Comparison of ENCODE assay signal across 1 cellular context in the genomic region with DNA sequence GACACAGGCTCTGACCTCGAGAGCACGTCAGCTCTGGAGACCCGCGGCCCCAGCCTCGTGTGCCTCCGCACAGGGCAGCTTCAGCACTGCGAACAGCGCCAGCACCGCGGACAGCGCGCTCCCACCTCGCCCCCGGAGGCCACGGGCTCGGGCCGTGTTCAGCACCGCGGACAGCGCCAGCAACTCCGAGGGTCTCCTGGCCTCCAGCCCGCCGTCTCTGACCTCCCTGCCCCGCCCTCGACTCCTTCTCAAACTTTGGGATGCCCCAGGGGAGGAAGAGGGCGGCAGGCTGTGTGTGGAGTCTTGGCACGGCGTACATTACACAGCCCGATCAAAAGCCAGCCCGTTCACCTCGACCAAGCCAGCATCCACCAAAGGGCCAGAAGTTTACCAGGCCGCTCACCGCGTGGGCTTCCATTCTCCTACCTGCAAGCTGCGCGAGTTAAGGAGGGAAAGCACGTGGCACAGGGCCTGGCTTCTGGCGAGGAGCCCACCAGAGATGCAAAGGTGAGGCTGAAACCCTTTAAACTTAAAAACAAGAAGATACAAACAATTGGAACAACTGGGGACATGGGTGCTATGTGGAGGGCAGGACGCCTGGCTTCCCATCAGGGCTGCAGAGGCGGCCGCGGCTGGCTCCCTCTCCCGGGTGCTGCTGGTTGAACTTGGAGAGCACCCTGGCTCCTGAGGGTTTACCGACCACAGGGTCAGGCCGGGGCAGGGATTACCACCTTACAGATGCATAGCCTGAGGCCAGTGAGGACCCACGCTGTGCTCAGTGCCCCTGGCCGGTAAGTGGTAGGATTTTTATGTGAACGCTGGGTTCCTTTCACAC.
TF ChIP-seq lines count a peak whose summit lies in the region.

No MANE protein-coding gene starts in this region.

TF ChIP-seq in A549, 52 proteins besides CTCF, POLR2A, EP300 and RAD21 (continued from another document):
- TF ChIP-seq, protein P1, sequence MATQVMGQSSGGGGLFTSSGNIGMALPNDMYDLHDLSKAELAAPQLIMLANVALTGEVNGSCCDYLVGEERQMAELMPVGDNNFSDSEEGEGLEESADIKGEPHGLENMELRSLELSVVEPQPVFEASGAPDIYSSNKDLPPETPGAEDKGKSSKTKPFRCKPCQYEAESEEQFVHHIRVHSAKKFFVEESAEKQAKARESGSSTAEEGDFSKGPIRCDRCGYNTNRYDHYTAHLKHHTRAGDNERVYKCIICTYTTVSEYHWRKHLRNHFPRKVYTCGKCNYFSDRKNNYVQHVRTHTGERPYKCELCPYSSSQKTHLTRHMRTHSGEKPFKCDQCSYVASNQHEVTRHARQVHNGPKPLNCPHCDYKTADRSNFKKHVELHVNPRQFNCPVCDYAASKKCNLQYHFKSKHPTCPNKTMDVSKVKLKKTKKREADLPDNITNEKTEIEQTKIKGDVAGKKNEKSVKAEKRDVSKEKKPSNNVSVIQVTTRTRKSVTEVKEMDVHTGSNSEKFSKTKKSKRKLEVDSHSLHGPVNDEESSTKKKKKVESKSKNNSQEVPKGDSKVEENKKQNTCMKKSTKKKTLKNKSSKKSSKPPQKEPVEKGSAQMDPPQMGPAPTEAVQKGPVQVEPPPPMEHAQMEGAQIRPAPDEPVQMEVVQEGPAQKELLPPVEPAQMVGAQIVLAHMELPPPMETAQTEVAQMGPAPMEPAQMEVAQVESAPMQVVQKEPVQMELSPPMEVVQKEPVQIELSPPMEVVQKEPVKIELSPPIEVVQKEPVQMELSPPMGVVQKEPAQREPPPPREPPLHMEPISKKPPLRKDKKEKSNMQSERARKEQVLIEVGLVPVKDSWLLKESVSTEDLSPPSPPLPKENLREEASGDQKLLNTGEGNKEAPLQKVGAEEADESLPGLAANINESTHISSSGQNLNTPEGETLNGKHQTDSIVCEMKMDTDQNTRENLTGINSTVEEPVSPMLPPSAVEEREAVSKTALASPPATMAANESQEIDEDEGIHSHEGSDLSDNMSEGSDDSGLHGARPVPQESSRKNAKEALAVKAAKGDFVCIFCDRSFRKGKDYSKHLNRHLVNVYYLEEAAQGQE (IDR thresholded peaks at IDR 0.05), result peak; percentile 99
- TF ChIP-seq NFE2L2 (conservative IDR thresholded peaks at IDR 0.05; ENCODE audit: low read length) (no peak), EHMT2 (IDR thresholded peaks at IDR 0.05; ENCODE audit: low read depth) (peak; percentile 95), HOXB5 (CRISPR knock-in tag; IDR thresholded peaks at IDR 0.05) (peak; percentile 95), CBX2 (IDR thresholded peaks at IDR 0.05; ENCODE audit: borderline replicate concordance, low read depth) (no peak), HOXB13 (CRISPR knock-in tag; IDR thresholded peaks at IDR 0.05; ENCODE audit: low read depth) (peak; percentile 75), CEBPB (IDR thresholded peaks at IDR 0.05) (no peak), CHD2 (IDR thresholded peaks at IDR 0.05; ENCODE audit: low read length, partially characterized antibody) (no peak), RARB (CRISPR knock-in tag; IDR thresholded peaks at IDR 0.05) (no peak), KDM5A (IDR thresholded peaks at IDR 0.05) (no peak), BHLHE40 (IDR thresholded peaks at IDR 0.05; ENCODE audit: low read depth, low read length) (no peak), PHF8 (IDR thresholded peaks at IDR 0.05; ENCODE audit: borderline replicate concordance, low read depth) (no peak), ZNF302 (CRISPR knock-in tag; IDR thresholded peaks at IDR 0.05) (peak; percentile 69; the same call in 1 of the 2 replicates), FOXS1 (CRISPR knock-in tag; IDR thresholded peaks at IDR 0.05) (peak; percentile 93), JUN (IDR thresholded peaks at IDR 0.05) (no peak), CHD4 (IDR thresholded peaks at IDR 0.05; ENCODE audit: borderline replicate concordance) (no peak), TFCP2L1 (CRISPR knock-in tag; IDR thresholded peaks at IDR 0.05) (0 out of 2 replicates have a peak, but pooled peaks have one; percentile 58), SMC3 (IDR thresholded peaks at IDR 0.05) (no peak)
- TF ChIP-seq, protein P2, sequence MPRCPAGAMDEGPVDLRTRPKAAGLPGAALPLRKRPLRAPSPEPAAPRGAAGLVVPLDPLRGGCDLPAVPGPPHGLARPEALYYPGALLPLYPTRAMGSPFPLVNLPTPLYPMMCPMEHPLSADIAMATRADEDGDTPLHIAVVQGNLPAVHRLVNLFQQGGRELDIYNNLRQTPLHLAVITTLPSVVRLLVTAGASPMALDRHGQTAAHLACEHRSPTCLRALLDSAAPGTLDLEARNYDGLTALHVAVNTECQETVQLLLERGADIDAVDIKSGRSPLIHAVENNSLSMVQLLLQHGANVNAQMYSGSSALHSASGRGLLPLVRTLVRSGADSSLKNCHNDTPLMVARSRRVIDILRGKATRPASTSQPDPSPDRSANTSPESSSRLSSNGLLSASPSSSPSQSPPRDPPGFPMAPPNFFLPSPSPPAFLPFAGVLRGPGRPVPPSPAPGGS (IDR thresholded peaks at IDR 0.05), result no peak
- TF ChIP-seq, protein P3, sequence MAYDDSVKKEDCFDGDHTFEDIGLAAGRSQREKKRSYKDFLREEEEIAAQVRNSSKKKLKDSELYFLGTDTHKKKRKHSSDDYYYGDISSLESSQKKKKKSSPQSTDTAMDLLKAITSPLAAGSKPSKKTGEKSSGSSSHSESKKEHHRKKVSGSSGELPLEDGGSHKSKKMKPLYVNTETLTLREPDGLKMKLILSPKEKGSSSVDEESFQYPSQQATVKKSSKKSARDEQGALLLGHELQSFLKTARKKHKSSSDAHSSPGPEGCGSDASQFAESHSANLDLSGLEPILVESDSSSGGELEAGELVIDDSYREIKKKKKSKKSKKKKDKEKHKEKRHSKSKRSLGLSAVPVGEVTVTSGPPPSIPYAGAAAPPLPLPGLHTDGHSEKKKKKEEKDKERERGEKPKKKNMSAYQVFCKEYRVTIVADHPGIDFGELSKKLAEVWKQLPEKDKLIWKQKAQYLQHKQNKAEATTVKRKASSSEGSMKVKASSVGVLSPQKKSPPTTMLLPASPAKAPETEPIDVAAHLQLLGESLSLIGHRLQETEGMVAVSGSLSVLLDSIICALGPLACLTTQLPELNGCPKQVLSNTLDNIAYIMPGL (CRISPR knock-in tag; IDR thresholded peaks at IDR 0.05; ENCODE audit: borderline replicate concordance), result no peak
- TF ChIP-seq, protein P4, sequence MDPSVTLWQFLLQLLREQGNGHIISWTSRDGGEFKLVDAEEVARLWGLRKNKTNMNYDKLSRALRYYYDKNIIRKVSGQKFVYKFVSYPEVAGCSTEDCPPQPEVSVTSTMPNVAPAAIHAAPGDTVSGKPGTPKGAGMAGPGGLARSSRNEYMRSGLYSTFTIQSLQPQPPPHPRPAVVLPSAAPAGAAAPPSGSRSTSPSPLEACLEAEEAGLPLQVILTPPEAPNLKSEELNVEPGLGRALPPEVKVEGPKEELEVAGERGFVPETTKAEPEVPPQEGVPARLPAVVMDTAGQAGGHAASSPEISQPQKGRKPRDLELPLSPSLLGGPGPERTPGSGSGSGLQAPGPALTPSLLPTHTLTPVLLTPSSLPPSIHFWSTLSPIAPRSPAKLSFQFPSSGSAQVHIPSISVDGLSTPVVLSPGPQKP (IDR thresholded peaks at IDR 0.05; ENCODE audit: low read depth, low read length), result no peak
